Comparison of ENCODE assay signal across 26 cellular contexts in the genomic region with DNA sequence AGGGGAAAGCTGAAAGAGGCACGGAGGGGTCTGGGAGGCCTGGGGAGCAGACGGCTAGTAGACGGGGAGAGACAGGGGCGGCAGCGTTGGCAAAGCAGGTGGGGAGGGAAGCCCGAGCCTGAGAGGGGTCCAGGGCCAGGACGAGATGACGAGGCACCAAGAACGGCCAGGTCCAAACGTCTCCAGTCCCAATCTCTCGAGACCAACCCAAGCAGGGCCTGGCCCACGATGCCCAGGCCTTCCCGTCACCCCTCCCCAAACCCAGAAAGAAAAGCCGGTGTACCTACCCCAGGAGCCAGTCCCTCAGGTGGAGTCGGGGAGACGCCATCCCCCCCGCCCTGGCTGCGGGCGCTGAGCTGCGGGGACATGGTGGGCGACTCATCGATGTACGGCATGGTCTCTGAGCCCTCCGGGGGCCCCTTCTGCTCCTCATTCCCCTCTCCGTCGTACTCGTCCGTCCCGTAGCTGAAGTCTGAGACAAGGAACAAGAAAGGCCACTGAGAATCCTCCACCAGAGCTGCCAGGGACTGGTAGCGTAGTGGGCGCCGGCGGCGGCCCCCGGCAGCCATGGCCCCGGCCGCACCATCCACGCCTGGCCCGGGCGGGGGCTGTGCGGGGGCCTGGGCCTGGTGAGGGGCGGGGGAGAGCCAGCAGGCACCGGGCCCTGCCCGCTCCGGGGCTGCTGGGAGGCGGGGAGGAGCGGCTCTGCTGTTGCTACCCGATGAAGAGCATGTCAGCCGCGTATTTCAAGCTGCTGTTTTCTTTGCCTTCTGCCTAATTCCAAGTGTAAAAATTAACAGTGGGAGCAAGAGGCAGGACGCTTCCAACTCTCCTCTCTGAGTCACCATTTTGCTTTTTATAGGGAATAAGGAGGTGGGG. TPM values are rescaled to one million over a fixed set of nuclear protein-coding genes. Genes with fewer than 3 reads are reported as not detected.
DNase-seq lines count a peak whose midpoint lies in the region; ATAC-seq and TF ChIP-seq lines count a peak whose summit lies in the region.
"Had no signal": no experiment of that assay in that cellular context is flagged by ENCODE, and none has a peak within 500 bp of the region (broad histone marks: within the 10 kb centered on the region; RNA-seq: fewer than 3 reads in every experiment).

No MANE protein-coding gene starts in this region.

- H3F3A ChIP-seq in SK-N-SH (replicated peaks; ENCODE audit: insufficient read depth): no peaks in the 10 kb centered on the region

- H3K4me2 ChIP-seq in SK-N-SH: no peak overlapping the region
- H3K4me2 ChIP-seq: smooth muscle cell had no signal

- TF ChIP-seq RAD21 in SK-N-SH (IDR thresholded peaks at IDR 0.05; ENCODE audit: low read length): no peak

- TF ChIP-seq CTCF in SK-N-SH (IDR thresholded peaks at IDR 0.05) (no peak), brain (conservative IDR thresholded peaks at IDR 0.05) (no peak), thoracic aorta (IDR thresholded peaks at IDR 0.05) (no peak)

- intact Hi-C loops in naive thymus-derived CD4-positive, alpha-beta T cell (cut with micrococcal nuclease): loop anchor here (5.0 kb wide), 3 partner anchors 77 to 207 kb away; no protein-coding TSS in a partner anchor

- H3K27ac ChIP-seq in SK-N-SH (ENCODE audit: low read depth in 2 of 2, low read length in 1 of 2) (no peak overlapping the region), mesodermal cell (ENCODE audit: low read depth, low read length, severe bottlenecking) (peak overlapping the region; percentile 1), thoracic aorta (peak overlapping the region; percentile 71 to 80)
- no peak overlapping the region for H3K27ac ChIP-seq in naive thymus-derived CD4-positive, alpha-beta T cell (ENCODE audit: low read depth, low read length)
- H3K27ac ChIP-seq: 22Rv1, adrenal gland, left ventricle myocardium inferior, neutrophil, RWPE1, transverse colon had no signal

- no peaks in the 10 kb centered on the region for H3K27me3 ChIP-seq in SK-N-SH (ENCODE audit: insufficient read depth)
- no peaks in the 10 kb centered on the region for H3K27me3 ChIP-seq in thoracic aorta (replicated peaks; ENCODE audit: insufficient read depth)
- H3K27me3 ChIP-seq in naive thymus-derived CD4-positive, alpha-beta T cell (ENCODE audit: control insufficient read depth in 2 of 2, insufficient read depth in 2 of 2, low read length in 2 of 2): no peaks in the 10 kb centered on the region
- H3K27me3 ChIP-seq: adrenal gland, heart left ventricle, neutrophil, transverse colon had no signal

- peaks cover 34% of the 10 kb centered on the region for H3K36me3 Mint-ChIP-seq in brain
- H3K36me3 Mint-ChIP-seq in naive thymus-derived CD4-positive, alpha-beta T cell: peaks cover 0 to 4% (median 0%) of the 10 kb centered on the region in 5 donors

- no peak overlapping the region for H3K4me3 ChIP-seq in SK-N-SH (ENCODE audit: low read depth in 2 of 2, low read length in 1 of 2)
- no peak overlapping the region for H3K4me3 ChIP-seq in mesodermal cell (ENCODE audit: extremely low read depth, insufficient read depth, low read length, poor library complexity, severe bottlenecking)
- H3K4me3 ChIP-seq in thoracic aorta: peak overlapping the region; percentile 59
- no peak overlapping the region for H3K4me3 ChIP-seq in naive thymus-derived CD4-positive, alpha-beta T cell (ENCODE audit: low read length)
- H3K4me3 ChIP-seq: adrenal gland, HAP-1, heart left ventricle, left ventricle myocardium inferior, smooth muscle cell, transverse colon had no signal

- H2AFZ ChIP-seq in SK-N-SH (ENCODE audit: low read depth): 0 out of 2 replicates have a peak overlapping the region, but pooled peaks have one; percentile 35

- H3K4me1 ChIP-seq in SK-N-SH (ENCODE audit: control insufficient read depth in 1 of 2, insufficient read depth in 2 of 2, low read depth in 1 of 2, low read length in 1 of 2) (peaks cover 0 to 6% of the 10 kb centered on the region in 2 experiments; a peak in 1 of 4 replicates), mesodermal cell (ENCODE audit: control insufficient read depth, insufficient read depth, low read length, poor library complexity, severe bottlenecking) (peaks cover 6% of the 10 kb centered on the region), thoracic aorta (ENCODE audit: control insufficient read depth in 1 of 2, low read depth in 2 of 2) (peaks cover 8 to 45% of the 10 kb centered on the region in 2 donors)
- peaks cover 5 to 8% of the 10 kb centered on the region in 2 donors for H3K4me1 ChIP-seq in naive thymus-derived CD4-positive, alpha-beta T cell (ENCODE audit: control insufficient read depth in 2 of 2, insufficient read depth in 2 of 2, low read length in 2 of 2)

- H3K4me3 Mint-ChIP-seq in brain: peak overlapping the region in 2 of 5 experiments; percentile 62 to 65
- peak overlapping the region in 1 of 10 donors; percentile 21 for H3K4me3 Mint-ChIP-seq in naive thymus-derived CD4-positive, alpha-beta T cell
- H3K4me3 Mint-ChIP-seq: T-helper 2 cell treated with Interferon-gamma antibody and Interleukin-4, amounts not matched to agents 5 μg/mL and 100 μg/mL, for 36 hours had no signal

- no peaks in the 10 kb centered on the region for H3K79me2 ChIP-seq in SK-N-SH (ENCODE audit: insufficient read depth)

- no peaks in the 10 kb centered on the region for H3K36me3 ChIP-seq in SK-N-SH (replicated peaks in 1 of 2; ENCODE audit: control insufficient read depth in 1 of 2, insufficient read depth in 2 of 2, low read length in 1 of 2)
- H3K36me3 ChIP-seq in mesodermal cell (ENCODE audit: control insufficient read depth, insufficient read depth, low read length): no peaks in the 10 kb centered on the region
- H3K36me3 ChIP-seq in thoracic aorta: no peaks in the 10 kb centered on the region
- no peaks in the 10 kb centered on the region for H3K36me3 ChIP-seq in naive thymus-derived CD4-positive, alpha-beta T cell (ENCODE audit: control insufficient read depth in 2 of 3, insufficient read depth in 3 of 3, low read length in 3 of 3)
- H3K36me3 ChIP-seq: adrenal gland, HAP-1, neutrophil, transverse colon had no signal

- peaks cover 42% of the 10 kb centered on the region for H3K4me1 Mint-ChIP-seq in brain
- H3K4me1 Mint-ChIP-seq in naive thymus-derived CD4-positive, alpha-beta T cell: peaks cover 0 to 11% (median 6%) of the 10 kb centered on the region in 7 donors

- CTCF ChIA-PET in SK-N-SH (lab: Yijun Ruan, JAX): interaction anchor here (1.3 to 10.4 kb wide), 4 partner anchors 16 to 83 kb away, joined by 3 to 248 read pairs (median 37); no protein-coding TSS in a partner anchor
- CTCF ChIA-PET in naive thymus-derived CD4-positive, alpha-beta T cell (lab: Charles Lee): interaction anchor here (0.9 to 5.9 kb wide), 2 partner anchors 60 to 62 kb away, joined by 3 to 74 read pairs; no protein-coding TSS in a partner anchor

- H3K9ac ChIP-seq in SK-N-SH: no peak overlapping the region

- POLR2A ChIA-PET in SK-N-SH (lab: Yijun Ruan, JAX): no interaction called here
- POLR2A ChIA-PET in naive thymus-derived CD4-positive, alpha-beta T cell (lab: Charles Lee): interaction anchor here (0.5 kb wide), 1 partner anchor 875 kb away, joined by 3 read pairs; no protein-coding TSS in a partner anchor

- DNase-seq in SK-N-SH (no peak), thoracic aorta (ENCODE audit: low spot score) (no peak), NCI-H187 treated with DMSO at 0.1 percent for 48 hours (lab: John Stamatoyannopoulos, UW) (no peak)
- no peak for DNase-seq in naive thymus-derived CD4-positive, alpha-beta T cell
- DNase-seq: activated CD4-positive, alpha-beta T cell treated with anti-CD3 and anti-CD28 coated beads, Interleukin-2, amount 50 U/mL, for 48 hours; activated effector memory CD4-positive, alpha-beta T cell treated with Interleukin-2 at 50 U/mL for 16 hours; adrenal gland; dermis blood vessel endothelial cell; left ventricle myocardium inferior; MM.1S; NCI-H1436 treated with DMSO at 0.1 percent for 48 hours; NCI-H526 treated with DMSO at 0.1 percent for 48 hours; stimulated activated CD4-positive, alpha-beta T cell treated with anti-CD3 and anti-CD28 coated beads, Interleukin-2, amount 100 ng/mL, for 48 hours; stimulated activated naive CD4-positive, alpha-beta T cell treated with Interleukin-2 at 50 U/mL for 16 hours; transverse colon had no signal

- H3K27ac Mint-ChIP-seq in brain: peak overlapping the region; percentile 82 to 94 (median 90)
- H3K27ac Mint-ChIP-seq in naive thymus-derived CD4-positive, alpha-beta T cell: no peak overlapping the region
- H3K27ac Mint-ChIP-seq: T-helper 2 cell treated with Interferon-gamma antibody and Interleukin-4, amounts not matched to agents 5 μg/mL and 100 μg/mL, for 36 hours had no signal

- H3K9me2 ChIP-seq in SK-N-SH: no peaks in the 10 kb centered on the region

- peaks cover 4% of the 10 kb centered on the region for H3K27me3 Mint-ChIP-seq in brain
- H3K27me3 Mint-ChIP-seq in naive thymus-derived CD4-positive, alpha-beta T cell: no peaks in the 10 kb centered on the region

- H3K9me3 Mint-ChIP-seq in brain: peaks cover 0 to 4% (median 3%) of the 10 kb centered on the region in 5 experiments
- peaks cover 0 to 8% (median 0%) of the 10 kb centered on the region in 11 donors for H3K9me3 Mint-ChIP-seq in naive thymus-derived CD4-positive, alpha-beta T cell
- H3K9me3 Mint-ChIP-seq: T-helper 2 cell treated with Interferon-gamma antibody and Interleukin-4, amounts not matched to agents 5 μg/mL and 100 μg/mL, for 36 hours had no signal

- H3K9me3 ChIP-seq in SK-N-SH (no peaks in the 10 kb centered on the region), mesodermal cell (ENCODE audit: control insufficient read depth, low read length) (peaks cover 4% of the 10 kb centered on the region), thoracic aorta (no peaks in the 10 kb centered on the region)
- H3K9me3 ChIP-seq in naive thymus-derived CD4-positive, alpha-beta T cell (ENCODE audit: control insufficient read depth in 2 of 3, low read length in 3 of 3): no peaks in the 10 kb centered on the region
- H3K9me3 ChIP-seq: adrenal gland, HAP-1, left ventricle myocardium inferior, neutrophil, transverse colon had no signal

- ATAC-seq in SK-N-SH treated with all-trans-retinoic acid at 6 μM for 48 hours: no peak
- no peak for ATAC-seq in thoracic aorta (ENCODE audit: insufficient number of reproducible peaks, low FRiP score, low read depth)
- ATAC-seq in naive thymus-derived CD4-positive, alpha-beta T cell: no peak
- no peak for ATAC-seq in GM19463 (IDR thresholded peaks at IDR 0.05; ENCODE audit: unreplicated experiment)
- ATAC-seq: heart left ventricle had no signal

- no peak for TF ChIP-seq EP300 in SK-N-SH (IDR thresholded peaks at IDR 0.05; ENCODE audit: borderline replicate concordance in 1 of 2, low read depth in 1 of 2, low read length in 1 of 2)

- 93% methylated on average over 44 of the region's 51 CpGs for WGBS in SK-N-SH (ENCODE audit: low lambda C conversion rate)
- 92% methylated on average over 45 to 46 of the region's 51 CpGs for WGBS in mesodermal cell (ENCODE audit: insufficient coverage in 2 of 2), 2 experiments

- no peaks in the 10 kb centered on the region for H4K20me1 ChIP-seq in SK-N-SH (ENCODE audit: insufficient read depth)

RNA-seq across cellular contexts. Expression of gene ABR, which starts 54.6 kb away (rescaled TPM):
- polyA plus RNA-seq in SK-N-SH (2012; rRNA removed) (86.1 and 117 TPM in 2 replicates), brain (ENCODE audit: insufficient read depth, low read depth, low replicate concordance) (203 TPM)
- 49.2 and 63.6 TPM in 2 replicates for polyA plus RNA-seq in SK-N-SH (2012; cell fraction: cytosol; rRNA removed)
- polyA plus RNA-seq in SK-N-SH (2012; cell fraction: nucleus; rRNA removed): 122 and 173 TPM in 2 replicates
- 49.5 TPM for polyA plus RNA-seq in mesodermal cell (2013, experiment 1 of 2)
- polyA plus RNA-seq in mesodermal cell (2013, experiment 2 of 2): 41.5 TPM
- total RNA-seq in thoracic aorta: 100 to 1,000 TPM; 159 to 200 TPM
- total RNA-seq in naive thymus-derived CD4-positive, alpha-beta T cell: 100 to 1,000 TPM in 4 of 5 experiments, 10 to 100 TPM in 1; 85.3 to 152 (median 140) TPM
- polyA plus RNA-seq in naive thymus-derived CD4-positive, alpha-beta T cell: 10 to 100 TPM; 13.1 to 24.4 TPM

Comparison
In these comparisons a context has a peak if more than half of its experiments do, and no peak if none do; other contexts are left out.
1. H3K27ac ChIP-seq: peak in mesodermal cell (single experiment) and thoracic aorta (2 of 2); none in SK-N-SH (0 of 2) and naive thymus-derived CD4-positive, alpha-beta T cell (single experiment).
2. H3K27ac Mint-ChIP-seq: peak in brain (5 of 5); none in naive thymus-derived CD4-positive, alpha-beta T cell (0 of 9).